ENCODE assay signal across 1 cellular context in genomic region chr2:227125506-227125905, GRCh38.
TF ChIP-seq lines count a peak whose summit lies in the region.

No MANE protein-coding gene starts in this region.

TF ChIP-seq in HepG2, 621 proteins besides CTCF, POLR2A, EP300 and RAD21:
- TF ChIP-seq STAG1 (CRISPR knock-in tag; IDR thresholded peaks at IDR 0.05), result peak; percentile 34; the same call in 1 of the 2 replicates
- peak; percentile 37; the same call in 1 of the 2 replicates for TF ChIP-seq FOSL2 (CRISPR knock-in tag; IDR thresholded peaks at IDR 0.05)
- TF ChIP-seq ZMYM4 (CRISPR knock-in tag; IDR thresholded peaks at IDR 0.05), result 0 out of 2 replicates have a peak, but pooled peaks have one; percentile 18
- no peak for TF ChIP-seq CREB1 (IDR thresholded peaks at IDR 0.05)
- TF ChIP-seq CREB1 (CRISPR knock-in tag; IDR thresholded peaks at IDR 0.05), result no peak
